4 cellular contexts compared by ENCODE assay signal in genomic region chr17:41542786-41543185, GRCh38. TPM values are rescaled to one million over a fixed set of nuclear protein-coding genes. Genes with fewer than 3 reads are reported as not detected.
"Had no signal": no experiment of that assay in that cellular context is flagged by ENCODE, and none has a peak within 500 bp of the region (broad histone marks: within the 10 kb centered on the region; RNA-seq: fewer than 3 reads in every experiment).

No MANE protein-coding gene starts in this region.

RNA-seq across cellular contexts. Expression of gene KRT19, which starts 14.7 kb away (rescaled TPM):
- total RNA-seq: OCI-LY7, SJSA1 had no signal

RNA-seq across cellular contexts. Expression of gene KRT15, which starts 24.1 kb away (rescaled TPM):
- total RNA-seq: OCI-LY7, Right ventricle myocardium superior had no signal

RNA-seq across cellular contexts. Expression of gene KRT9, which starts 29.1 kb away (rescaled TPM):
- total RNA-seq: M059J, OCI-LY7, Right ventricle myocardium superior, SJSA1 had no signal

RNA-seq across cellular contexts. Expression of gene KRT13, which starts 37.4 kb away (rescaled TPM):
- total RNA-seq: OCI-LY7, Right ventricle myocardium superior, SJSA1 had no signal

RNA-seq across cellular contexts. Expression of gene KRT14, which starts 43.9 kb away (rescaled TPM):
- total RNA-seq: Right ventricle myocardium superior had no signal
